In genomic region chr1:225677350-225678124, GRCh38 we compare ENCODE assay signal across 16 cellular contexts. TPM values are rescaled to one million over a fixed set of nuclear protein-coding genes. Genes with fewer than 3 reads are reported as not detected.
DNase-seq lines count a peak whose midpoint lies in the region; ATAC-seq and TF ChIP-seq lines count a peak whose summit lies in the region.
"Had no signal": no experiment of that assay in that cellular context is flagged by ENCODE, and none has a peak within 500 bp of the region (broad histone marks: within the 10 kb centered on the region; RNA-seq: fewer than 3 reads in every experiment).

No MANE protein-coding gene starts in this region.

- no peak overlapping the region for H3K9ac ChIP-seq in mammary epithelial cell (ENCODE audit: insufficient read depth, low read length)
- H3K9ac ChIP-seq in iPS-18a (ENCODE audit: low read length), result peak overlapping the region; percentile 24
- H3K9ac ChIP-seq in trophoblast cell (ENCODE audit: low read length), result no peak overlapping the region

- H2AK5ac ChIP-seq in trophoblast cell (ENCODE audit: low read length), result no peak overlapping the region

- H3K36me3 ChIP-seq in HEK293 (ENCODE audit: control insufficient read depth in 2 of 2, insufficient read depth in 1 of 2, low read length in 2 of 2) (no peaks in the 10 kb centered on the region), mammary epithelial cell (ENCODE audit: insufficient read depth, low read length) (no peaks in the 10 kb centered on the region), iPS-18a (ENCODE audit: control insufficient read depth, low read depth, low read length) (no peaks in the 10 kb centered on the region), trophoblast cell (ENCODE audit: control insufficient read depth in 1 of 2, insufficient read depth in 2 of 2, low read length in 2 of 2) (no peaks in the 10 kb centered on the region), A673 (ENCODE audit: insufficient read depth, low read length, poor library complexity, severe bottlenecking) (no peaks in the 10 kb centered on the region), esophagus squamous epithelium (no peaks in the 10 kb centered on the region)
- H3K36me3 ChIP-seq: right lobe of liver had no signal

- H3K9me3 ChIP-seq in HEK293 (ENCODE audit: control insufficient read depth, insufficient read depth, low read depth, low read length) (no peaks in the 10 kb centered on the region), mammary epithelial cell (replicated peaks; ENCODE audit: insufficient read depth, low read length) (no peaks in the 10 kb centered on the region), iPS-18a (ENCODE audit: control insufficient read depth, low read depth, low read length) (no peaks in the 10 kb centered on the region), trophoblast cell (ENCODE audit: insufficient read depth, low read depth, low read length) (no peaks in the 10 kb centered on the region), A673 (ENCODE audit: low read depth, low read length, poor library complexity, severe bottlenecking) (no peaks in the 10 kb centered on the region), esophagus squamous epithelium (no peaks in the 10 kb centered on the region)
- H3K9me3 ChIP-seq: right lobe of liver had no signal

- no peak overlapping the region for H4K91ac ChIP-seq in trophoblast cell (ENCODE audit: low read depth, low read length)

- WGBS in mammary epithelial cell (ENCODE audit: low coverage, missing lambda C conversion rate), result 36% methylated on average over 29 of the region's 40 CpGs
- WGBS in trophoblast cell (ENCODE audit: extremely low coverage, insufficient coverage, insufficient read length), result no CpG with 5 or more reads among the region's 40 CpGs
- 60 to 62% methylated on average over 23 to 28 of the region's 40 CpGs for WGBS in esophagus squamous epithelium, 2 donors

- no peak overlapping the region for H3K4ac ChIP-seq in trophoblast cell (ENCODE audit: low read depth, low read length)

- TF ChIP-seq CTCF in HEK293 (tag by site-specific recombination; IDR thresholded peaks at IDR 0.05) (no peak), mammary epithelial cell (conservative IDR thresholded peaks at IDR 0.05 in 1 of 2, IDR thresholded peaks at IDR 0.05 in 1 of 2; ENCODE audit: extremely low read depth in 1 of 2, insufficient read depth in 1 of 2, low read depth in 1 of 2, low read length in 2 of 2) (no peak), A673 (conservative IDR thresholded peaks at IDR 0.05; ENCODE audit: low read depth, low read length) (no peak), esophagus squamous epithelium (IDR thresholded peaks at IDR 0.05) (no peak)

- POLR2A ChIA-PET in HEK293 (lab: Yijun Ruan, JAX), result no interaction called here
- POLR2A ChIA-PET in A673 (lab: Charles Lee; ENCODE audit: low non-redundant PET), result no interaction called here

- CTCF ChIA-PET in HEK293 (lab: Yijun Ruan, JAX) (interaction anchor here (0.7 kb wide), 1 partner anchor 164 kb away, joined by 3 read pairs; no protein-coding TSS in a partner anchor), mammary epithelial cell (lab: Charles Lee; ENCODE audit: low non-redundant PET) (no interaction called here), A673 (lab: Charles Lee) (no interaction called here)

- H3K18ac ChIP-seq in trophoblast cell (ENCODE audit: low read length), result no peak overlapping the region

- H3K27ac ChIP-seq in HEK293 (ENCODE audit: extremely low read depth, low read depth, low read length) (no peak overlapping the region), mammary epithelial cell (ENCODE audit: insufficient read depth, low read depth, low read length) (no peak overlapping the region), iPS-18a (ENCODE audit: low read length) (no peak overlapping the region), trophoblast cell (ENCODE audit: low read depth, low read length) (no peak overlapping the region), A673 (ENCODE audit: low read depth, low read length, poor library complexity, severe bottlenecking) (no peak overlapping the region), esophagus squamous epithelium (no peak overlapping the region)
- H3K27ac ChIP-seq: right lobe of liver had no signal

- no peak overlapping the region for H2BK12ac ChIP-seq in trophoblast cell (ENCODE audit: low read length)

- intact Hi-C loops in mammary epithelial cell (cut with micrococcal nuclease) (no loop called here), A673 (cut with micrococcal nuclease; ENCODE audit: unreplicated experiment) (no loop called here), esophagus squamous epithelium (cut with DNase I) (no loop called here)

- no peaks in the 10 kb centered on the region for H3K4me1 ChIP-seq in HEK293 (ENCODE audit: control insufficient read depth, insufficient read depth, low read length)
- H3K4me1 ChIP-seq in mammary epithelial cell (ENCODE audit: insufficient read depth, low read length), result no peaks in the 10 kb centered on the region
- peaks cover 8% of the 10 kb centered on the region for H3K4me1 ChIP-seq in iPS-18a (ENCODE audit: control insufficient read depth, low read depth, low read length)
- peaks cover 4 to 6% of the 10 kb centered on the region in 2 experiments for H3K4me1 ChIP-seq in trophoblast cell (ENCODE audit: control insufficient read depth in 1 of 2, insufficient read depth in 2 of 2, low read length in 2 of 2)
- H3K4me1 ChIP-seq in A673 (ENCODE audit: insufficient read depth, low read length, poor library complexity, severe bottlenecking), result no peaks in the 10 kb centered on the region
- peaks cover 0 to 8% (median 0%) of the 10 kb centered on the region in 3 donors for H3K4me1 ChIP-seq in esophagus squamous epithelium
- H3K4me1 ChIP-seq: right lobe of liver had no signal

- no peak overlapping the region for H3K14ac ChIP-seq in trophoblast cell (ENCODE audit: low read length)

- H4K8ac ChIP-seq in trophoblast cell (ENCODE audit: low read depth, low read length), result no peak overlapping the region

- H2AFZ ChIP-seq in mammary epithelial cell (ENCODE audit: low read depth, low read length), result peak overlapping the region; percentile 78
- no peak overlapping the region for H2AFZ ChIP-seq in trophoblast cell (ENCODE audit: insufficient read depth, low read length, poor library complexity)

- H3K4me2 ChIP-seq in mammary epithelial cell (ENCODE audit: insufficient read depth, low read depth, low read length) (peak overlapping the region; percentile 59), trophoblast cell (ENCODE audit: low read length) (peak overlapping the region; percentile 49)

- no peaks in the 10 kb centered on the region for H3K79me1 ChIP-seq in trophoblast cell (ENCODE audit: low read length)

- H2BK120ac ChIP-seq in trophoblast cell (ENCODE audit: insufficient read depth, low read length, poor library complexity), result no peak overlapping the region

- H4K12ac ChIP-seq in trophoblast cell (ENCODE audit: low read depth, low read length), result no peak overlapping the region

- no peak for ATAC-seq in HG03469 (IDR thresholded peaks at IDR 0.05; ENCODE audit: unreplicated experiment)
- ATAC-seq: GM12878 had no signal

- H3K27me3 ChIP-seq in mammary epithelial cell (ENCODE audit: insufficient read depth, low read length) (no peaks in the 10 kb centered on the region), iPS-18a (ENCODE audit: control insufficient read depth, insufficient read depth, low read length) (peaks cover 24% of the 10 kb centered on the region), trophoblast cell (ENCODE audit: insufficient read depth, low read length) (no peaks in the 10 kb centered on the region), A673 (replicated peaks; ENCODE audit: insufficient read depth, low read depth, low read length, poor library complexity) (no peaks in the 10 kb centered on the region), esophagus squamous epithelium (peaks cover 0 to 11% (median 0%) of the 10 kb centered on the region in 4 donors)
- H3K27me3 ChIP-seq: right lobe of liver had no signal

- dilution Hi-C loops in mammary epithelial cell (cut with HindIII; ENCODE audit: low sequenced_read_pairs), result no loop called here

- H3K79me2 ChIP-seq in mammary epithelial cell (ENCODE audit: insufficient read depth, low read length), result no peaks in the 10 kb centered on the region
- no peaks in the 10 kb centered on the region for H3K79me2 ChIP-seq in trophoblast cell (ENCODE audit: control insufficient read depth, insufficient read depth, low read length, poor library complexity)

- DNase-seq in mammary epithelial cell (no peak), trophoblast cell (no peak), HK-2 (ENCODE audit: unreplicated experiment) (no peak), A673 (ENCODE audit: low spot score) (no peak), esophagus squamous epithelium (lab: John Stamatoyannopoulos, UW) (no peak)
- DNase-seq: activated naive CD4-positive, alpha-beta T cell; AML-193; DND-41; NCI-H187; SIG-M5; stimulated activated naive CD4-positive, alpha-beta T cell had no signal

- no peak overlapping the region for H2BK5ac ChIP-seq in trophoblast cell (ENCODE audit: low read depth, low read length, poor library complexity)

- in situ Hi-C loops in mammary epithelial cell (cut with MboI; ENCODE audit: low sequenced_read_pairs in 2 of 2), result no loop called here

- H3K4me3 ChIP-seq in HEK293 (ENCODE audit: low read depth, low read length), result no peak overlapping the region
- peak overlapping the region in 1 of 3 experiments; percentile 4 for H3K4me3 ChIP-seq in mammary epithelial cell (replicated peaks in 1 of 3; ENCODE audit: insufficient read depth in 1 of 3, low read depth in 2 of 3, low read length in 3 of 3)
- peak overlapping the region; percentile 41 for H3K4me3 ChIP-seq in iPS-18a (ENCODE audit: low read length)
- H3K4me3 ChIP-seq in trophoblast cell (ENCODE audit: low read depth, low read length), result no peak overlapping the region
- no peak overlapping the region for H3K4me3 ChIP-seq in A673 (ENCODE audit: low read depth, low read length, poor library complexity, severe bottlenecking)
- H3K4me3 ChIP-seq in esophagus squamous epithelium, result peak overlapping the region in 2 of 4 donors; percentile 16 to 30
- H3K4me3 ChIP-seq: GM12878, right lobe of liver had no signal

- H4K20me1 ChIP-seq in mammary epithelial cell (ENCODE audit: insufficient read depth, low read length), result no peaks in the 10 kb centered on the region

- BruUV-seq in mammary epithelial cell (replicated peaks; lab: Mats Ljungman, UMichigan), result no TSS peak
- no TSS peak for BruUV-seq in A673 (replicated peaks; lab: Mats Ljungman, UMichigan)

- no peak overlapping the region for H3K23ac ChIP-seq in trophoblast cell (ENCODE audit: low read length)

- no peak for TF ChIP-seq POLR2A in esophagus squamous epithelium (IDR thresholded peaks at IDR 0.05)

TF ChIP-seq in HEK293, 187 proteins besides CTCF, POLR2A, EP300 and RAD21 (continues in another document):
- 0 out of 2 replicates have a peak, but pooled peaks have one; percentile 50 for TF ChIP-seq ZNF202 (tag by site-specific recombination; IDR thresholded peaks at IDR 0.05; ENCODE audit: borderline replicate concordance)

RNA-seq across cellular contexts. Expression of gene ENAH, which starts 24.6 kb away (rescaled TPM):
- total RNA-seq in mammary epithelial cell (100 to 1,000 TPM; 109 to 117 TPM), A673 (2021) (171 and 186 TPM in 2 replicates), esophagus squamous epithelium (10 to 100 TPM in 3 of 4 donors, 1 to 10 TPM in 1; 8.6 to 42.5 (median 35.9) TPM)
- polyA plus RNA-seq in mammary epithelial cell, result 37.1 TPM
- 48.6 TPM for polyA minus RNA-seq in mammary epithelial cell
- polyA plus RNA-seq in trophoblast cell (2013), result 106 and 111 TPM in 2 replicates
